In genomic region chr5:154058055-154059038, GRCh38 we compare ENCODE assay signal across 8 cellular contexts. TPM values are rescaled to one million over a fixed set of nuclear protein-coding genes. Genes with fewer than 3 reads are reported as not detected.
A peak's percentile ranks its signal among the peaks of the same experiment; 100 is the strongest.
DNase-seq lines count a peak whose midpoint lies in the region; ATAC-seq and TF ChIP-seq lines count a peak whose summit lies in the region.

No MANE protein-coding gene starts in this region.

- DNase-seq in NCI-H146 (lab: John Stamatoyannopoulos, UW), result peak; percentile 3
- no peak for DNase-seq in NCI-H146 treated with DMSO at 0.1 percent for 48 hours (lab: John Stamatoyannopoulos, UW; ENCODE audit: unreplicated experiment)
- peak; percentile 67 to 88 for DNase-seq in NCI-H526 (lab: John Stamatoyannopoulos, UW)
- DNase-seq in iris pigment epithelial cell (ENCODE audit: low read depth), result peak; percentile 75
- no peak for DNase-seq in medulla oblongata (ENCODE audit: extremely low spot score)
- no peak for DNase-seq in uterus

- no peak overlapping the region for H3K4me3 ChIP-seq in uterus

- no peaks in the 10 kb centered on the region for H3K27me3 ChIP-seq in uterus

- ATAC-seq in HG02763 (IDR thresholded peaks at IDR 0.05; ENCODE audit: unreplicated experiment) (peak; percentile 48), HG02840 (IDR thresholded peaks at IDR 0.05; ENCODE audit: low FRiP score, unreplicated experiment) (no peak)

- TF ChIP-seq CTCF in uterus (IDR thresholded peaks at IDR 0.05), result no peak

- no peaks in the 10 kb centered on the region for H3K36me3 ChIP-seq in uterus

- no peak for TF ChIP-seq POLR2A in uterus (IDR thresholded peaks at IDR 0.05)

- no peaks in the 10 kb centered on the region for H3K9me3 ChIP-seq in uterus

- H3K27ac ChIP-seq in uterus, result no peak overlapping the region

- intact Hi-C loops in uterus (cut with DNase I; ENCODE audit: low total_unique reads), result no loop called here

- H3K4me1 ChIP-seq in uterus, result no peaks in the 10 kb centered on the region

RNA-seq across cellular contexts. Expression of gene MFAP3, which starts 19.6 kb away (rescaled TPM):
- total RNA-seq in uterus, result 100 to 1,000 TPM in 1 of 4 donors, 10 to 100 TPM in 3; 39.0 to 152 (median 63.3) TPM

RNA-seq across cellular contexts. Expression of gene FAM114A2, which starts 19.6 kb away (rescaled TPM):
- total RNA-seq in uterus, result 10 to 100 TPM; 26.9 to 71.3 (median 43.9) TPM

Comparison
In these comparisons a context has a peak if more than half of its experiments do, and no peak if none do; other contexts are left out.
1. DNase-seq: peak in NCI-H146 (single experiment), NCI-H526 (2 of 2) and iris pigment epithelial cell (single experiment); none in NCI-H146 treated with DMSO at 0.1 percent for 48 hours (single experiment), medulla oblongata (single experiment) and uterus (0 of 2).